25 cellular contexts compared by ENCODE assay signal in genomic region chr10:127039435-127039834, GRCh38.
DNase-seq lines count a peak whose midpoint lies in the region; ATAC-seq and TF ChIP-seq lines count a peak whose summit lies in the region.
"Had no signal": no experiment of that assay in that cellular context is flagged by ENCODE, and none has a peak within 500 bp of the region (broad histone marks: within the 10 kb centered on the region; RNA-seq: fewer than 3 reads in every experiment).

No MANE protein-coding gene starts in this region.

- WGBS in IMR-90 (ENCODE audit: extremely low coverage in 2 of 2, insufficient read length in 1 of 2), 2 experiments = 90% methylated on average over 2 of the region's 8 CpGs; no CpG with 5 or more reads in 1 of the 2 experiments
- 95% methylated on average over 8 of the region's 8 CpGs for WGBS in endodermal cell (ENCODE audit: insufficient coverage in 1 of 2, insufficient read length in 1 of 2), 2 experiments

- H3K4me1 Mint-ChIP-seq in WTC11 = no peaks in the 10 kb centered on the region
- no peaks in the 10 kb centered on the region for H3K4me1 Mint-ChIP-seq in endodermal cell
- H3K4me1 Mint-ChIP-seq: CD14-positive monocyte; CD4-positive, alpha-beta memory T cell; CD4-positive, CD25-positive, alpha-beta regulatory T cell; CD8-positive, alpha-beta memory T cell had no signal

- H3K9me3 ChIP-seq in IMR-90 (ENCODE audit: control insufficient read depth, insufficient read depth, low read length) (peaks cover 2% of the 10 kb centered on the region; the same call in 1 of the 2 replicates), endodermal cell (ENCODE audit: control insufficient read depth, low read length) (no peaks in the 10 kb centered on the region), OCI-LY7 (ENCODE audit: low read length) (no peaks in the 10 kb centered on the region)
- H3K9me3 ChIP-seq: BE2C, BLaER1 had no signal

- peak overlapping the region; percentile 49; the same call in 1 of the 2 replicates for H2AK5ac ChIP-seq in IMR-90 (ENCODE audit: low read depth, low read length)

- H3K27ac ChIP-seq in IMR-90 (ENCODE audit: insufficient read depth, low read length) (no peak overlapping the region), endodermal cell (ENCODE audit: low read depth, low read length) (no peak overlapping the region), OCI-LY7 (ENCODE audit: low read depth, low read length, poor library complexity, severe bottlenecking) (no peak overlapping the region)
- H3K27ac ChIP-seq: BLaER1 had no signal

- no peak overlapping the region for H2AFZ ChIP-seq in IMR-90 (replicated peaks; ENCODE audit: low read length, poor library complexity)
- H2AFZ ChIP-seq in OCI-LY7 (ENCODE audit: low read length) = no peak overlapping the region

- H3K27me3 ChIP-seq in IMR-90 (ENCODE audit: control insufficient read depth, insufficient read depth, low read length) (no peaks in the 10 kb centered on the region), endodermal cell (ENCODE audit: control insufficient read depth, insufficient read depth, low read length, poor library complexity, severe bottlenecking) (no peaks in the 10 kb centered on the region)
- H3K27me3 ChIP-seq: BE2C, BLaER1 had no signal

- H4K20me1 ChIP-seq in IMR-90 (ENCODE audit: insufficient read depth, low read length) (peaks cover 11% of the 10 kb centered on the region), OCI-LY7 (ENCODE audit: insufficient read depth, low read length) (no peaks in the 10 kb centered on the region)
- H4K20me1 ChIP-seq: BLaER1 had no signal

- H3K79me1 ChIP-seq in IMR-90 (ENCODE audit: low read depth in 1 of 2, low read length in 2 of 2) = peaks cover 5 to 36% of the 10 kb centered on the region in 2 experiments; a peak in 2 of 4 replicates

- H3K9ac ChIP-seq in IMR-90 (ENCODE audit: low read depth, low read length) (no peak overlapping the region), endodermal cell (ENCODE audit: extremely low read depth, low read length, poor library complexity, severe bottlenecking) (no peak overlapping the region)
- H3K9ac ChIP-seq: BLaER1 had no signal

- H3K4me2 ChIP-seq in IMR-90 (ENCODE audit: low read depth, low read length) (no peak overlapping the region), OCI-LY7 (ENCODE audit: low read length) (no peak overlapping the region)
- H3K4me2 ChIP-seq: BLaER1 had no signal

- H3K56ac ChIP-seq in IMR-90 (ENCODE audit: extremely low read depth, insufficient read depth, low read length) = no peak overlapping the region

- POLR2A ChIA-PET in IMR-90 (lab: Charles Lee; ENCODE audit: unreplicated experiment) (no interaction called here), WTC11 (lab: Charles Lee) (no interaction called here), OCI-LY7 (lab: Charles Lee) (no interaction called here)

- intact Hi-C loops in IMR-90 (cut with micrococcal nuclease) (no loop called here), posterior vena cava (cut with DNase I) (no loop called here), OCI-LY7 (cut with micrococcal nuclease; ENCODE audit: unreplicated experiment) (no loop called here)

- BruUV-seq in IMR-90 (replicated peaks; lab: Mats Ljungman, UMichigan) (no TSS peak), OCI-LY7 (replicated peaks; lab: Mats Ljungman, UMichigan) (no TSS peak)

- no peak overlapping the region for H3K23ac ChIP-seq in IMR-90 (ENCODE audit: low read depth, low read length)

- H3K9me2 ChIP-seq in OCI-LY7 (ENCODE audit: insufficient read depth, low read length) = no peaks in the 10 kb centered on the region

- dilution Hi-C loops in IMR-90 (cut with HindIII; ENCODE audit: low sequenced_read_pairs, unreplicated experiment) = no loop called here

- no peak overlapping the region for H2BK15ac ChIP-seq in IMR-90 (ENCODE audit: low read depth, low read length)

- no peak overlapping the region for H3K4me3 Mint-ChIP-seq in WTC11
- no peak overlapping the region for H3K4me3 Mint-ChIP-seq in endodermal cell
- H3K4me3 Mint-ChIP-seq: CD14-positive monocyte; CD4-positive, alpha-beta memory T cell; CD4-positive, CD25-positive, alpha-beta regulatory T cell; CD8-positive, alpha-beta memory T cell had no signal

- H3K36me3 Mint-ChIP-seq in WTC11 = peaks cover 72% of the 10 kb centered on the region
- peaks cover 80% of the 10 kb centered on the region for H3K36me3 Mint-ChIP-seq in endodermal cell (ENCODE audit: low read depth)
- H3K36me3 Mint-ChIP-seq: CD14-positive monocyte; CD4-positive, alpha-beta memory T cell; CD4-positive, CD25-positive, alpha-beta regulatory T cell; CD8-positive, alpha-beta memory T cell had no signal

- ATAC-seq in IMR-90 (ENCODE audit: low read depth) (no peak), WTC11 (no peak), left lobe of liver (no peak), GM19452 (IDR thresholded peaks at IDR 0.05; ENCODE audit: unreplicated experiment) (no peak)

- no peak overlapping the region for H4K91ac ChIP-seq in IMR-90 (ENCODE audit: insufficient read depth, low read depth, low read length)

- no peaks in the 10 kb centered on the region for H3K27me3 Mint-ChIP-seq in WTC11 (ENCODE audit: low read depth)
- no peaks in the 10 kb centered on the region for H3K27me3 Mint-ChIP-seq in endodermal cell (ENCODE audit: insufficient read depth)
- H3K27me3 Mint-ChIP-seq: CD4-positive, alpha-beta memory T cell; CD4-positive, CD25-positive, alpha-beta regulatory T cell had no signal

- no peak overlapping the region for H2BK5ac ChIP-seq in IMR-90 (ENCODE audit: low read depth, low read length, poor library complexity, severe bottlenecking)

- no peaks in the 10 kb centered on the region for H3K79me2 ChIP-seq in OCI-LY7 (ENCODE audit: insufficient read depth, low read depth, low read length)

- no peak overlapping the region for H2BK20ac ChIP-seq in IMR-90 (ENCODE audit: low read depth, low read length)

- no peaks in the 10 kb centered on the region for H3K9me3 Mint-ChIP-seq in WTC11
- no peaks in the 10 kb centered on the region for H3K9me3 Mint-ChIP-seq in endodermal cell
- H3K9me3 Mint-ChIP-seq: CD4-positive, CD25-positive, alpha-beta regulatory T cell had no signal

- no peak overlapping the region for H3K14ac ChIP-seq in IMR-90 (replicated peaks; ENCODE audit: low read depth, low read length)

- H3K36me3 ChIP-seq in IMR-90 (ENCODE audit: control insufficient read depth, insufficient read depth, low read length) (peaks cover 57% of the 10 kb centered on the region), endodermal cell (ENCODE audit: control insufficient read depth, insufficient read depth, low read length) (peaks cover 71% of the 10 kb centered on the region), OCI-LY7 (ENCODE audit: insufficient read depth, low read length) (no peaks in the 10 kb centered on the region)
- H3K36me3 ChIP-seq: BE2C, BLaER1 had no signal

- TF ChIP-seq CTCF in IMR-90 (conservative IDR thresholded peaks at IDR 0.05; ENCODE audit: low read depth, low read length) (no peak), WTC11 (IDR thresholded peaks at IDR 0.05) (no peak), endodermal cell (conservative IDR thresholded peaks at IDR 0.05) (no peak), OCI-LY7 (conservative IDR thresholded peaks at IDR 0.05; ENCODE audit: low read length) (no peak)

- no peak overlapping the region for H4K8ac ChIP-seq in IMR-90 (ENCODE audit: low read depth in 2 of 2, low read length in 2 of 2)

- CTCF ChIA-PET in IMR-90 (lab: Yijun Ruan, JAX) (no interaction called here), WTC11 (lab: Charles Lee) (no interaction called here), OCI-LY7 (lab: Charles Lee; ENCODE audit: unreplicated experiment) (no interaction called here)

- peaks cover 19% of the 10 kb centered on the region for H3K9me1 ChIP-seq in IMR-90 (ENCODE audit: insufficient read depth, low read length)

- TF ChIP-seq POLR2A in IMR-90 (IDR thresholded peaks at IDR 0.05; ENCODE audit: low read depth, low read length) = no peak

- H3K18ac ChIP-seq in IMR-90 (ENCODE audit: low read depth, low read length) = no peak overlapping the region

- no peak overlapping the region for H4K5ac ChIP-seq in IMR-90 (ENCODE audit: low read depth, low read length)

- no peak for DNase-seq in IMR-90
- no peak for DNase-seq in WTC11 (ENCODE audit: low spot score)
- DNase-seq in endodermal cell = peak; percentile 13
- peak; percentile 26 for DNase-seq in left lobe of liver (ENCODE audit: low spot score)
- no peak for DNase-seq in posterior vena cava (ENCODE audit: low spot score)
- no peak for DNase-seq in OCI-LY7 (ENCODE audit: low spot score)
- no peak for DNase-seq in midbrain (lab: John Stamatoyannopoulos, UW)
- DNase-seq: 8988T; ACHN; BE2C; C1 segment of cervical spinal cord; CD4-positive, alpha-beta memory T cell; CD4-positive, CD25-positive, alpha-beta regulatory T cell; CD8-positive, alpha-beta memory T cell; COR-L47; DMS 273 treated with DMSO at 0.1 percent for 48 hours; DMS153; DMS53; DMS79; DND-41; EL; GDM1 had no signal

- H3K4me1 ChIP-seq in IMR-90 (ENCODE audit: control insufficient read depth, insufficient read depth, low read length) (peaks cover 15% of the 10 kb centered on the region), endodermal cell (ENCODE audit: control insufficient read depth, insufficient read depth, low read length) (no peaks in the 10 kb centered on the region), OCI-LY7 (ENCODE audit: insufficient read depth, low read length, poor library complexity, severe bottlenecking) (no peaks in the 10 kb centered on the region)
- H3K4me1 ChIP-seq: BLaER1 had no signal

- no peak overlapping the region for H2BK120ac ChIP-seq in IMR-90 (ENCODE audit: low read depth, low read length)

- H2AK9ac ChIP-seq in IMR-90 (replicated peaks; ENCODE audit: low read depth, low read length, poor library complexity) = no peak overlapping the region

- no peak for TF ChIP-seq RAD21 in IMR-90 (IDR thresholded peaks at IDR 0.05; ENCODE audit: low read length)

- H3K27ac Mint-ChIP-seq in WTC11 (0 out of 2 replicates have a peak overlapping the region, but pooled peaks have one; percentile 1), endodermal cell (no peak overlapping the region)
- H3K27ac Mint-ChIP-seq: CD14-positive monocyte; CD4-positive, alpha-beta memory T cell; CD4-positive, CD25-positive, alpha-beta regulatory T cell; CD8-positive, alpha-beta memory T cell had no signal

- in situ Hi-C loops in IMR-90 (cut with MboI; ENCODE audit: low sequenced_read_pairs) = no loop called here

- H3K4ac ChIP-seq in IMR-90 (ENCODE audit: low read depth, low read length) = no peak overlapping the region

- no peak overlapping the region for H3K4me3 ChIP-seq in IMR-90 (ENCODE audit: insufficient read depth, low read depth, low read length)
- no peak overlapping the region for H3K4me3 ChIP-seq in endodermal cell (ENCODE audit: low read length)
- no peak overlapping the region for H3K4me3 ChIP-seq in OCI-LY7 (ENCODE audit: low read depth, low read length, poor library complexity, severe bottlenecking)
- H3K4me3 ChIP-seq: BLaER1 had no signal

TF ChIP-seq in IMR-90, 13 proteins besides CTCF, POLR2A, EP300 and RAD21 (continues in another document):
- TF ChIP-seq BHLHE40 (IDR thresholded peaks at IDR 0.05; ENCODE audit: low read depth, low read length) = no peak
- TF ChIP-seq MAFK (IDR thresholded peaks at IDR 0.05; ENCODE audit: low read depth, low read length) = no peak
- no peak for TF ChIP-seq NFE2L2 (IDR thresholded peaks at IDR 0.05; ENCODE audit: low read depth, low read length)

TF ChIP-seq in WTC11, 78 proteins besides CTCF, POLR2A, EP300 and RAD21 (continues in another document):
- no peak for TF ChIP-seq ZNF671 (CRISPR knock-in tag; IDR thresholded peaks at IDR 0.05)

Comparison
In these comparisons a context has a peak if more than half of its experiments do, and no peak if none do; other contexts are left out.
1. DNase-seq: peak in endodermal cell (single experiment) and left lobe of liver (single experiment); none in IMR-90 (single experiment), WTC11 (single experiment), posterior vena cava (single experiment), OCI-LY7 (single experiment) and midbrain (single experiment).